In the genomic region with DNA sequence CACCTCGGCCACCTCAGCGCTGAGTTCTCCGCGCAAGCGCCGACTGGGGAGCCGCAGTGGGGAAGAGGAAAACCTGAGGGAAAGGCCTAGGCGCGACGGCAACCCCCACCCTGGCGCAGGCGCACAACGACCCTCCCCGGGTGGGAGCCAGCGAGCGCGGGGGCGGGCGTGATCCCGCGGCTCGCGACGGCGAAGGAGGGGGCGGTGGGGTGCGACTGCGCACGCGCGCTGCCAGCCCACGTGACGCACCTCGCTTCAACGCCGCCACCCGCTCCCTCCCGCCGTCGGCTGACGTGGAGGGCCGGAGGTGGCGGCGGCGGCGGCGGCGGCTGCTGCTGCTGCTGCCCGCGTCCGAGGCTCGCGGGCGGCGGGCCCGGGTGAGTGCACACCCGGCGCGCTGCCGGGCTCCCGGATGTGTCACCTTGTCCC, we compare ENCODE assay signal across 1 cellular context.
TF ChIP-seq lines count a peak whose summit lies in the region.

A gene (minus strand): TSS at position 84 of the 429 bp plus-strand sequence. CDS start 556 bp downstream, outside the sequence.
A gene with protein sequence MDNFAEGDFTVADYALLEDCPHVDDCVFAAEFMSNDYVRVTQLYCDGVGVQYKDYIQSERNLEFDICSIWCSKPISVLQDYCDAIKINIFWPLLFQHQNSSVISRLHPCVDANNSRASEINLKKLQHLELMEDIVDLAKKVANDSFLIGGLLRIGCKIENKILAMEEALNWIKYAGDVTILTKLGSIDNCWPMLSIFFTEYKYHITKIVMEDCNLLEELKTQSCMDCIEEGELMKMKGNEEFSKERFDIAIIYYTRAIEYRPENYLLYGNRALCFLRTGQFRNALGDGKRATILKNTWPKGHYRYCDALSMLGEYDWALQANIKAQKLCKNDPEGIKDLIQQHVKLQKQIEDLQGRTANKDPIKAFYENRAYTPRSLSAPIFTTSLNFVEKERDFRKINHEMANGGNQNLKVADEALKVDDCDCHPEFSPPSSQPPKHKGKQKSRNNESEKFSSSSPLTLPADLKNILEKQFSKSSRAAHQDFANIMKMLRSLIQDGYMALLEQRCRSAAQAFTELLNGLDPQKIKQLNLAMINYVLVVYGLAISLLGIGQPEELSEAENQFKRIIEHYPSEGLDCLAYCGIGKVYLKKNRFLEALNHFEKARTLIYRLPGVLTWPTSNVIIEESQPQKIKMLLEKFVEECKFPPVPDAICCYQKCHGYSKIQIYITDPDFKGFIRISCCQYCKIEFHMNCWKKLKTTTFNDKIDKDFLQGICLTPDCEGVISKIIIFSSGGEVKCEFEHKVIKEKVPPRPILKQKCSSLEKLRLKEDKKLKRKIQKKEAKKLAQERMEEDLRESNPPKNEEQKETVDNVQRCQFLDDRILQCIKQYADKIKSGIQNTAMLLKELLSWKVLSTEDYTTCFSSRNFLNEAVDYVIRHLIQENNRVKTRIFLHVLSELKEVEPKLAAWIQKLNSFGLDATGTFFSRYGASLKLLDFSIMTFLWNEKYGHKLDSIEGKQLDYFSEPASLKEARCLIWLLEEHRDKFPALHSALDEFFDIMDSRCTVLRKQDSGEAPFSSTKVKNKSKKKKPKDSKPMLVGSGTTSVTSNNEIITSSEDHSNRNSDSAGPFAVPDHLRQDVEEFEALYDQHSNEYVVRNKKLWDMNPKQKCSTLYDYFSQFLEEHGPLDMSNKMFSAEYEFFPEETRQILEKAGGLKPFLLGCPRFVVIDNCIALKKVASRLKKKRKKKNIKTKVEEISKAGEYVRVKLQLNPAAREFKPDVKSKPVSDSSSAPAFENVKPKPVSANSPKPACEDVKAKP (N-terminal part only) (plus strand): TSS at position 267 of the 429 bp plus-strand sequence. CDS start 14,004 bp downstream, outside the sequence.

TF ChIP-seq in HEK293, 187 proteins besides CTCF, POLR2A, EP300 and RAD21 (continued from another document):
- TF ChIP-seq BCL11B (tag by site-specific recombination; IDR thresholded peaks at IDR 0.05; ENCODE audit: low read depth): no peak
- TF ChIP-seq, protein P1, sequence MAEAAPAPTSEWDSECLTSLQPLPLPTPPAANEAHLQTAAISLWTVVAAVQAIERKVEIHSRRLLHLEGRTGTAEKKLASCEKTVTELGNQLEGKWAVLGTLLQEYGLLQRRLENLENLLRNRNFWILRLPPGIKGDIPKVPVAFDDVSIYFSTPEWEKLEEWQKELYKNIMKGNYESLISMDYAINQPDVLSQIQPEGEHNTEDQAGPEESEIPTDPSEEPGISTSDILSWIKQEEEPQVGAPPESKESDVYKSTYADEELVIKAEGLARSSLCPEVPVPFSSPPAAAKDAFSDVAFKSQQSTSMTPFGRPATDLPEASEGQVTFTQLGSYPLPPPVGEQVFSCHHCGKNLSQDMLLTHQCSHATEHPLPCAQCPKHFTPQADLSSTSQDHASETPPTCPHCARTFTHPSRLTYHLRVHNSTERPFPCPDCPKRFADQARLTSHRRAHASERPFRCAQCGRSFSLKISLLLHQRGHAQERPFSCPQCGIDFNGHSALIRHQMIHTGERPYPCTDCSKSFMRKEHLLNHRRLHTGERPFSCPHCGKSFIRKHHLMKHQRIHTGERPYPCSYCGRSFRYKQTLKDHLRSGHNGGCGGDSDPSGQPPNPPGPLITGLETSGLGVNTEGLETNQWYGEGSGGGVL (tag by site-specific recombination; IDR thresholded peaks at IDR 0.05): no peak
- peak; percentile 42; the same call in 1 of the 2 replicates for TF ChIP-seq ZNF366 (tag by site-specific recombination; conservative IDR thresholded peaks at IDR 0.05)
- 0 out of 2 replicates have a peak, but pooled peaks have one; percentile 22 for TF ChIP-seq SP3 (tag by site-specific recombination; IDR thresholded peaks at IDR 0.05)
- no peak; the same call in 1 of the 2 replicates for TF ChIP-seq ZIC2 (tag by site-specific recombination; IDR thresholded peaks at IDR 0.05)
- peak; percentile 51 for TF ChIP-seq SP2 (tag by site-specific recombination; IDR thresholded peaks at IDR 0.05)
- TF ChIP-seq, protein P2, sequence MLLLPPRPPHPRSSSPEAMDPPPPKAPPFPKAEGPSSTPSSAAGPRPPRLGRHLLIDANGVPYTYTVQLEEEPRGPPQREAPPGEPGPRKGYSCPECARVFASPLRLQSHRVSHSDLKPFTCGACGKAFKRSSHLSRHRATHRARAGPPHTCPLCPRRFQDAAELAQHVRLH (tag by site-specific recombination; IDR thresholded peaks at IDR 0.05): no peak
- peak; percentile 30; the same call in 1 of the 2 replicates for TF ChIP-seq ZNF184 (tag by site-specific recombination; IDR thresholded peaks at IDR 0.05)
- TF ChIP-seq, protein P3, sequence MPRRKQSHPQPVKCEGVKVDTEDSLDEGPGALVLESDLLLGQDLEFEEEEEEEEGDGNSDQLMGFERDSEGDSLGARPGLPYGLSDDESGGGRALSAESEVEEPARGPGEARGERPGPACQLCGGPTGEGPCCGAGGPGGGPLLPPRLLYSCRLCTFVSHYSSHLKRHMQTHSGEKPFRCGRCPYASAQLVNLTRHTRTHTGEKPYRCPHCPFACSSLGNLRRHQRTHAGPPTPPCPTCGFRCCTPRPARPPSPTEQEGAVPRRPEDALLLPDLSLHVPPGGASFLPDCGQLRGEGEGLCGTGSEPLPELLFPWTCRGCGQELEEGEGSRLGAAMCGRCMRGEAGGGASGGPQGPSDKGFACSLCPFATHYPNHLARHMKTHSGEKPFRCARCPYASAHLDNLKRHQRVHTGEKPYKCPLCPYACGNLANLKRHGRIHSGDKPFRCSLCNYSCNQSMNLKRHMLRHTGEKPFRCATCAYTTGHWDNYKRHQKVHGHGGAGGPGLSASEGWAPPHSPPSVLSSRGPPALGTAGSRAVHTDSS (tag by site-specific recombination; IDR thresholded peaks at IDR 0.05): no peak; the same call in 1 of the 2 replicates
- TF ChIP-seq, protein P4, sequence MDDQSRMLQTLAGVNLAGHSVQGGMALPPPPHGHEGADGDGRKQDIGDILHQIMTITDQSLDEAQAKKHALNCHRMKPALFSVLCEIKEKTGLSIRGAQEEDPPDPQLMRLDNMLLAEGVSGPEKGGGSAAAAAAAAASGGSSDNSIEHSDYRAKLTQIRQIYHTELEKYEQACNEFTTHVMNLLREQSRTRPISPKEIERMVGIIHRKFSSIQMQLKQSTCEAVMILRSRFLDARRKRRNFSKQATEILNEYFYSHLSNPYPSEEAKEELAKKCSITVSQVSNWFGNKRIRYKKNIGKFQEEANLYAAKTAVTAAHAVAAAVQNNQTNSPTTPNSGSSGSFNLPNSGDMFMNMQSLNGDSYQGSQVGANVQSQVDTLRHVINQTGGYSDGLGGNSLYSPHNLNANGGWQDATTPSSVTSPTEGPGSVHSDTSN (CRISPR knock-in tag; IDR thresholded peaks at IDR 0.05): peak; percentile 10; the same call in 1 of the 2 replicates
- TF ChIP-seq, protein P5, sequence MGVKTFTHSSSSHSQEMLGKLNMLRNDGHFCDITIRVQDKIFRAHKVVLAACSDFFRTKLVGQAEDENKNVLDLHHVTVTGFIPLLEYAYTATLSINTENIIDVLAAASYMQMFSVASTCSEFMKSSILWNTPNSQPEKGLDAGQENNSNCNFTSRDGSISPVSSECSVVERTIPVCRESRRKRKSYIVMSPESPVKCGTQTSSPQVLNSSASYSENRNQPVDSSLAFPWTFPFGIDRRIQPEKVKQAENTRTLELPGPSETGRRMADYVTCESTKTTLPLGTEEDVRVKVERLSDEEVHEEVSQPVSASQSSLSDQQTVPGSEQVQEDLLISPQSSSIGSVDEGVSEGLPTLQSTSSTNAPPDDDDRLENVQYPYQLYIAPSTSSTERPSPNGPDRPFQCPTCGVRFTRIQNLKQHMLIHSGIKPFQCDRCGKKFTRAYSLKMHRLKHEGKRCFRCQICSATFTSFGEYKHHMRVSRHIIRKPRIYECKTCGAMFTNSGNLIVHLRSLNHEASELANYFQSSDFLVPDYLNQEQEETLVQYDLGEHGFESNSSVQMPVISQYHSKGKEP (tag by site-specific recombination; IDR thresholded peaks at IDR 0.05): peak; percentile 62
- TF ChIP-seq ZNF561 (tag by site-specific recombination; IDR thresholded peaks at IDR 0.05; ENCODE audit: borderline replicate concordance): peak; percentile 98
- peak; percentile 92 for TF ChIP-seq IKZF3 (tag by site-specific recombination; IDR thresholded peaks at IDR 0.05)
